35 cellular contexts compared by ENCODE assay signal in genomic region chr5:168705321-168705720, GRCh38.
"Had no signal": no experiment of that assay in that cellular context is flagged by ENCODE, and none has a peak within 500 bp of the region (broad histone marks: within the 10 kb centered on the region; RNA-seq: fewer than 3 reads in every experiment).

No MANE protein-coding gene starts in this region.

- DNase-seq: activated B cell treated with CpG ODN at 0.5 μM for 24 hours; activated CD4-positive, alpha-beta memory T cell treated with anti-CD3 and anti-CD28 coated beads for 36 hours; activated CD4-positive, alpha-beta T cell treated with anti-CD3 and anti-CD28 coated beads for 4 hours; activated CD4-positive, alpha-beta T cell treated with anti-CD3 and anti-CD28 coated beads, Interleukin-2, amount 10 ng/mL, durations not matched to agents 24 days and 14 days; activated CD4-positive, alpha-beta T cell treated with anti-CD3 and anti-CD28 coated beads, Interleukin-2, amount 50 U/mL, for 1 hour; activated CD4-positive, alpha-beta T cell treated with anti-CD3 and anti-CD28 coated beads, Interleukin-2, amount 50 U/mL, for 4 hours; activated CD4-positive, CD25-positive, alpha-beta regulatory T cell treated with anti-CD3 and anti-CD28 coated beads, Interleukin-2, amount 50 U/mL, for 72 hours; activated CD8-positive, alpha-beta memory T cell treated with anti-CD3 and anti-CD28 coated beads, Interleukin-2, amount 50 U/mL, for 4 hours; activated CD8-positive, alpha-beta T cell treated with anti-CD3 and anti-CD28 coated beads for 36 hours; activated effector memory CD4-positive, alpha-beta T cell treated with anti-CD3 and anti-CD28 coated beads, Interleukin-2, amount 50 U/mL, for 16 hours; activated gamma-delta T cell treated with Interleukin-2 at 50 U/mL for 16 hours; activated naive CD4-positive, alpha-beta T cell; activated naive CD4-positive, alpha-beta T cell treated with anti-CD3 and anti-CD28 coated beads for 36 hours; activated naive CD4-positive, alpha-beta T cell treated with anti-CD3 and anti-CD28 coated beads, Interleukin-2, amount 50 U/mL, for 16 hours; activated naive CD8-positive, alpha-beta T cell treated with anti-CD3 and anti-CD28 coated beads for 36 hours; activated T-cell treated with anti-CD3 and anti-CD28 coated beads for 4 hours; activated T-cell treated with anti-CD3 and anti-CD28 coated beads, Interleukin-2, amount 50 U/mL, for 1 hour; activated T-cell treated with anti-CD3 and anti-CD28 coated beads, Interleukin-2, amount 50 U/mL, for 4 hours; activated T-cell treated with anti-CD3 and anti-CD28 coated beads, Interleukin-2, amount 50 U/mL, for 72 hours; adrenal gland; amniotic stem cell; aorta; body of pancreas; brain microvascular endothelial cell; caudate nucleus; cerebellar nuclear complex; T-helper 1 cell; T-helper 2 cell; T-helper 9 cell had no signal

- H3K27me3 ChIP-seq: adrenal gland, body of pancreas, brain microvascular endothelial cell, breast epithelium, cardiac muscle cell had no signal

- ATAC-seq: activated CD8-positive, alpha-beta T cell treated with anti-CD3 and anti-CD28 coated beads for 36 hours; activated T-cell treated with anti-CD3 and anti-CD28 coated beads, Interleukin-2, amount 50 U/mL, for 4 hours; activated T-cell treated with anti-CD3 and anti-CD28 coated beads, Interleukin-2, amount 50 U/mL, for 72 hours; activated T-helper 17 cell treated with anti-CD3 and anti-CD28 coated beads, Interleukin-2, amount 50 U/mL, for 72 hours; body of pancreas had no signal

- H3K36me3 ChIP-seq: adrenal gland, brain microvascular endothelial cell, breast epithelium had no signal

- FAIRE-seq: astrocyte, TTC549 had no signal

- H3K4me1 ChIP-seq: adrenal gland, body of pancreas, breast epithelium had no signal

- H3K9me3 ChIP-seq: adrenal gland, body of pancreas, breast epithelium had no signal

- H3K4me3 ChIP-seq: adrenal gland, body of pancreas, breast epithelium, cardiac muscle cell had no signal

- H3K27ac ChIP-seq: adrenal gland, body of pancreas, brain microvascular endothelial cell, breast epithelium, cardiac muscle cell, VCaP had no signal
